In genomic region chr1:53971718-53972117, GRCh38 we compare ENCODE assay signal across 14 cellular contexts.
"Had no signal": no experiment of that assay in that cellular context is flagged by ENCODE, and none has a peak within 500 bp of the region (broad histone marks: within the 10 kb centered on the region; RNA-seq: fewer than 3 reads in every experiment).

No MANE protein-coding gene starts in this region.

- H3K27me3 ChIP-seq: ascending aorta, transverse colon, vagina had no signal

- H3K9me3 ChIP-seq: ascending aorta, transverse colon, vagina had no signal

- DNase-seq: activated CD4-positive, alpha-beta T cell treated with anti-CD3 and anti-CD28 coated beads, Interleukin-2, amount 10 ng/mL, durations not matched to agents 7 days and 5 days; activated naive CD4-positive, alpha-beta T cell treated with Interleukin-2 at 50 U/mL for 16 hours; central memory CD4-positive, alpha-beta T cell; effector memory CD8-positive, alpha-beta T cell; hypothalamus; left ventricle myocardium superior; nucleus accumbens; stimulated activated CD4-positive, alpha-beta T cell treated with anti-CD3 and anti-CD28 coated beads, Interleukin-4, amount 100 ng/mL, for 24 hours; stimulated activated naive CD4-positive, alpha-beta T cell; T-cell; T-helper 9 cell; transverse colon had no signal

- H3K4me1 ChIP-seq: ascending aorta, transverse colon, vagina had no signal

- H3K4me3 ChIP-seq: ascending aorta, transverse colon, vagina had no signal
